Comparison of ENCODE assay signal across 10 cellular contexts in genomic region chr3:19149388-19149787, GRCh38. TPM values are rescaled to one million over a fixed set of nuclear protein-coding genes. Genes with fewer than 3 reads are reported as not detected.
DNase-seq lines count a peak whose midpoint lies in the region; ATAC-seq and TF ChIP-seq lines count a peak whose summit lies in the region.
"Had no signal": no experiment of that assay in that cellular context is flagged by ENCODE, and none has a peak within 500 bp of the region (broad histone marks: within the 10 kb centered on the region; RNA-seq: fewer than 3 reads in every experiment).

No MANE protein-coding gene starts in this region.

- H3K36me3 ChIP-seq in mammary epithelial cell (ENCODE audit: insufficient read depth, low read length): no peaks in the 10 kb centered on the region
- H3K36me3 ChIP-seq: right lobe of liver had no signal

- H3K27ac ChIP-seq in mammary epithelial cell (ENCODE audit: insufficient read depth, low read depth, low read length) (no peak overlapping the region), foreskin keratinocyte (no peak overlapping the region), substantia nigra (ENCODE audit: low read depth, low read length, poor library complexity, severe bottlenecking) (peak overlapping the region; percentile 94)
- H3K27ac ChIP-seq: right lobe of liver had no signal

- no peak overlapping the region for H3K4me3 ChIP-seq in mammary epithelial cell (replicated peaks in 1 of 3; ENCODE audit: insufficient read depth in 1 of 3, low read depth in 2 of 3, low read length in 3 of 3)
- H3K4me3 ChIP-seq: right lobe of liver had no signal

- peak; percentile 31 to 70 for DNase-seq in T47D (ENCODE audit: low read depth in 1 of 2, low spot score in 1 of 2)
- DNase-seq in mammary epithelial cell: no peak
- DNase-seq in SK-N-DZ (ENCODE audit: low spot score): peak; percentile 55
- DNase-seq in foreskin keratinocyte: peak; percentile 8 to 42
- peak in 12 of 49 donors; percentile 2 to 32 (median 12) for DNase-seq in substantia nigra (lab: John Stamatoyannopoulos, UW)
- no peak for DNase-seq in ureter (ENCODE audit: low spot score)
- DNase-seq: NCI-H1694, right lobe of liver had no signal

- no peak overlapping the region for H3K9ac ChIP-seq in mammary epithelial cell (ENCODE audit: insufficient read depth, low read length)

- 0% methylated on average over 5 of the region's 6 CpGs for WGBS in mammary epithelial cell (ENCODE audit: low coverage, missing lambda C conversion rate)

- peaks cover 10% of the 10 kb centered on the region for H3K4me1 ChIP-seq in mammary epithelial cell (ENCODE audit: insufficient read depth, low read length)
- no peaks in the 10 kb centered on the region for H3K4me1 ChIP-seq in foreskin keratinocyte

- CTCF ChIA-PET in mammary epithelial cell (lab: Charles Lee; ENCODE audit: low non-redundant PET): no interaction called here

- H3K4me2 ChIP-seq in mammary epithelial cell (ENCODE audit: insufficient read depth, low read depth, low read length): no peak overlapping the region

- H3K27me3 ChIP-seq in mammary epithelial cell (ENCODE audit: insufficient read depth, low read length): peaks cover 13% of the 10 kb centered on the region
- H3K27me3 ChIP-seq in foreskin keratinocyte: peaks cover 44% of the 10 kb centered on the region

- ATAC-seq in foreskin keratinocyte (peak; percentile 39), HG03439 (IDR thresholded peaks at IDR 0.05; ENCODE audit: unreplicated experiment) (no peak), HG02610 (IDR thresholded peaks at IDR 0.05; ENCODE audit: unreplicated experiment) (no peak)

- no peaks in the 10 kb centered on the region for H4K20me1 ChIP-seq in mammary epithelial cell (ENCODE audit: insufficient read depth, low read length)

- no peak for TF ChIP-seq CTCF in mammary epithelial cell (conservative IDR thresholded peaks at IDR 0.05 in 1 of 2, IDR thresholded peaks at IDR 0.05 in 1 of 2; ENCODE audit: extremely low read depth in 1 of 2, insufficient read depth in 1 of 2, low read depth in 1 of 2, low read length in 2 of 2)
- no peak for TF ChIP-seq CTCF in foreskin keratinocyte (conservative IDR thresholded peaks at IDR 0.05)

- in situ Hi-C loops in T47D (cut with HindIII; ENCODE audit: low pct_unique_long_range_greater_than_20kb, low sequenced_read_pairs) (no loop called here), mammary epithelial cell (cut with MboI; ENCODE audit: low sequenced_read_pairs in 2 of 2) (no loop called here)

- dilution Hi-C loops in mammary epithelial cell (cut with HindIII; ENCODE audit: low sequenced_read_pairs): no loop called here

- H3K9me3 ChIP-seq in mammary epithelial cell (replicated peaks; ENCODE audit: insufficient read depth, low read length): no peaks in the 10 kb centered on the region
- H3K9me3 ChIP-seq: right lobe of liver had no signal

- no TSS peak for BruUV-seq in mammary epithelial cell (replicated peaks; lab: Mats Ljungman, UMichigan)

- intact Hi-C loops in mammary epithelial cell (cut with micrococcal nuclease): no loop called here

- no peak overlapping the region for H2AFZ ChIP-seq in mammary epithelial cell (ENCODE audit: low read depth, low read length)

- no peaks in the 10 kb centered on the region for H3K79me2 ChIP-seq in mammary epithelial cell (ENCODE audit: insufficient read depth, low read length)

RNA-seq across cellular contexts. Expression of gene KCNH8, which starts 1.1 kb away (rescaled TPM):
- 1 to 10 TPM in 1 of 2 donors, under 1 TPM in 1; 0.14 to 1.8 TPM for total RNA-seq in mammary epithelial cell
- 0.01 TPM for polyA plus RNA-seq in mammary epithelial cell
- not detected for polyA minus RNA-seq in mammary epithelial cell
- 6.7 and 8.8 TPM in 2 replicates for polyA plus RNA-seq in SK-N-DZ (2014; cell fraction: cytosol; rRNA removed)
- polyA plus RNA-seq in SK-N-DZ (2014; cell fraction: nucleus; rRNA removed): 69.6 and 112 TPM in 2 replicates
- total RNA-seq in foreskin keratinocyte: not detected in 2 replicates
- polyA plus RNA-seq in foreskin keratinocyte: not detected in 2 replicates
- total RNA-seq in ureter: 0.26 TPM
- total RNA-seq: right lobe of liver had no signal

Comparison
In these comparisons a context has a peak if more than half of its experiments do, and no peak if none do; other contexts are left out.
1. DNase-seq: peak in T47D (2 of 2), SK-N-DZ (single experiment) and foreskin keratinocyte (2 of 2); none in mammary epithelial cell (single experiment) and ureter (single experiment).